In the genomic region with DNA sequence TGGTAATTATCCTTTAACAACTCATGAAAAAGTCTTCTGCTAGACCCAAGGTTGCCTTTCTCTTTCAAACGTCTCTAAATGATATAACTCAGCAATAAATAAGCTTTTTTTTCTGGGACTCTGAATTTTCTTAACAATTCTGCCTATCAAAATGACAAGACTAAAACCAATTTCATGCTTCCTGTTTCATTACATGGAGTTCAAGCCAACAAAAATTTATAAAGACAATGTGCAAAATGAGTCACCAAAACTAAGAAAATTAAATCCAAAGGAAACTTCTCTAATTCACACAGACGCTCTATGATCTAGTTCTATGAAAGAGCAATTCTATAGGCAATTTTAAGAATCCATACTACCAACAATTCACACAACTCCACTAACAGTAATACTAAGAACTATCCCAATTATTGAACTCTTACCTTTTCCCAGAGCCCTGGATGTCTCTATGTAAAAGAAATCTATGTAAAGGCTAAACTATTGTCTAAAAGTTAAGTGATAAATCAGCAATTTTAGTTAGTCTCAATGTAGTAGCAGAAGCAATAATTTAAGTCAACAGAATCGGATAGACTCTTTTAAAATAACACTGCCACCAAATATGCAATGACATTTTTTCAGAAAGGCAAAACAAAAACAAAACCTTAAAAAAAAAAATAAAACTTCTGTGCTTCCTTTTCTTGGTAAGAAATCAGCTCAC, we compare ENCODE assay signal across 1 cellular context.
TF ChIP-seq lines count a peak whose summit lies in the region.

No MANE protein-coding gene starts in this region.

TF ChIP-seq in A549, 52 proteins besides CTCF, POLR2A, EP300 and RAD21:
- no peak for TF ChIP-seq HEYL (CRISPR knock-in tag; IDR thresholded peaks at IDR 0.05)
- peak; percentile 74 for TF ChIP-seq MAFK (IDR thresholded peaks at IDR 0.05; ENCODE audit: partially characterized antibody)
- TF ChIP-seq FOSL2 (IDR thresholded peaks at IDR 0.05): no peak
- TF ChIP-seq FOSL2 (CRISPR knock-in tag; IDR thresholded peaks at IDR 0.05): peak; percentile 13; the same call in 1 of the 2 replicates
TF ChIP-seq in A549: peak in this region for 2.
